Comparison of ENCODE assay signal across 8 cellular contexts in the genomic region with DNA sequence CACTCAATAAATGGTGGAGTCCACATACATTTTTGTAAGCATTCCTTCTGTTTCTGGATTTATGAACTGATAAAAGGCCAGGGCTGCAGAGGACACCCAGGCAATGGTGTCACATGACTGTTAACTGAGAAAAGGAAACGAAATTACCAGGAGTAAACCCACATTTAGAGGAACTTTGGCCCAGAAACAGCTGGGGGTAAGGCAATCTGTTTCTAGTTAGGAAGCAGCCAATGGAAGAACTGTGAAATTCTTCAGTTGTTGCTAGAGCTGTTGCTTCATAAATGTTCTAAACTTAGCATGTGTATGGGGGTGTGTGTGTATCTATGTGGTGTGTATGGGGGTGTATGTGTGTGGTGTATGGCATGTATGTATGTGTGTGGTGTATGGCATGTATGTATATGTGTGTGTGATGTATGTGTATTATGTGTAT. TPM values are rescaled to one million over a fixed set of nuclear protein-coding genes. Genes with fewer than 3 reads are reported as not detected.
DNase-seq lines count a peak whose midpoint lies in the region; ATAC-seq and TF ChIP-seq lines count a peak whose summit lies in the region.

No MANE protein-coding gene starts in this region.

- H3K27me3 ChIP-seq in OCI-LY1 (ENCODE audit: insufficient read depth, low read length), result no peaks in the 10 kb centered on the region
- H3K27me3 ChIP-seq in psoas muscle (ENCODE audit: insufficient read depth in 3 of 3, low read length in 2 of 3), result no peaks in the 10 kb centered on the region
- H3K27me3 ChIP-seq in H9 (ENCODE audit: insufficient read depth, low read length), result no peaks in the 10 kb centered on the region
- H3K27me3 ChIP-seq in PC-3 (ENCODE audit: low read length), result no peaks in the 10 kb centered on the region

- no peak overlapping the region for H2AFZ ChIP-seq in OCI-LY1 (ENCODE audit: low read length)
- no peak overlapping the region for H2AFZ ChIP-seq in H9 (ENCODE audit: low read length)
- no peak overlapping the region for H2AFZ ChIP-seq in PC-3 (ENCODE audit: low read length)

- H3K9ac ChIP-seq in OCI-LY1 (ENCODE audit: low read length) (peak overlapping the region; percentile 66), H9 (ENCODE audit: extremely low read depth, insufficient read length, low read length) (no peak overlapping the region), PC-3 (ENCODE audit: low read length) (no peak overlapping the region)

- intact Hi-C loops in psoas muscle (cut with DNase I), result no loop called here
- intact Hi-C loops in PC-3 (cut with micrococcal nuclease), result no loop called here

- H3K9me3 Mint-ChIP-seq in H9, result 0 out of 5 replicates have a peak, but pooled peaks cover 0 to 2% of the 10 kb centered on the region in 2 experiments

- no peak overlapping the region for H2BK5ac ChIP-seq in H9 (ENCODE audit: insufficient read length, low read length)

- no peak overlapping the region for H3T11ph ChIP-seq in H9 (ENCODE audit: low read length)

- H3F3A ChIP-seq in OCI-LY1 (ENCODE audit: insufficient read depth, low read length), result peaks cover 9% of the 10 kb centered on the region; the same call in 1 of the 2 replicates
- no peaks in the 10 kb centered on the region for H3F3A ChIP-seq in PC-3 (ENCODE audit: low read length, unreplicated experiment)

- H3K23me2 ChIP-seq in H9 (ENCODE audit: insufficient read length, low read depth, low read length, poor library complexity, severe bottlenecking), result no peaks in the 10 kb centered on the region

- no peaks in the 10 kb centered on the region for H4K20me1 ChIP-seq in OCI-LY1 (ENCODE audit: insufficient read depth, low read length)
- no peaks in the 10 kb centered on the region for H4K20me1 ChIP-seq in H9 (ENCODE audit: control insufficient read depth, insufficient read depth, insufficient read length)
- H4K20me1 ChIP-seq in PC-3 (ENCODE audit: low read length), result no peaks in the 10 kb centered on the region

- BruUV-seq in PC-3 (replicated peaks; lab: Mats Ljungman, UMichigan), result no TSS peak

- H2BK15ac ChIP-seq in H9 (ENCODE audit: low read depth, low read length), result no peak overlapping the region

- H3K23ac ChIP-seq in H9 (ENCODE audit: insufficient read length, low read depth, low read length), result no peak overlapping the region

- no peaks in the 10 kb centered on the region for H3K79me1 ChIP-seq in H9 (ENCODE audit: insufficient read depth, low read depth, low read length, poor library complexity, severe bottlenecking)

- no peak overlapping the region for H4K8ac ChIP-seq in H9 (replicated peaks; ENCODE audit: insufficient read length, low read depth, low read length)

- H2BK20ac ChIP-seq in H9 (ENCODE audit: low read depth, low read length, poor library complexity, severe bottlenecking), result no peak overlapping the region

- peak overlapping the region; percentile 7 for H3K4me3 ChIP-seq in OCI-LY1 (ENCODE audit: low read depth, low read length, poor library complexity, severe bottlenecking)
- no peak overlapping the region for H3K4me3 ChIP-seq in psoas muscle
- H3K4me3 ChIP-seq in PC-3 (ENCODE audit: low read length), result no peak overlapping the region

- WGBS in psoas muscle, 3 donors, result 4 to 20% (median 12%) methylated on average over 1 of the region's 1 CpG
- no CpG with 5 or more reads among the region's 1 CpG for WGBS in H9 (ENCODE audit: extremely low coverage, insufficient read length, low lambda C conversion rate)

- ATAC-seq in psoas muscle (peak; percentile 48 to 83 (median 74)), GM19463 (IDR thresholded peaks at IDR 0.05; ENCODE audit: unreplicated experiment) (no peak), PC-3 (no peak)

- H3K4me3 Mint-ChIP-seq in H9, result no peak overlapping the region; a peak in 1 of 5 replicates

- peaks cover 4 to 11% of the 10 kb centered on the region in 2 experiments for H3K4me1 Mint-ChIP-seq in H9

- H3K27ac Mint-ChIP-seq in H9, result no peak overlapping the region

- no peak for TF ChIP-seq POLR2A in erythroblast (IDR thresholded peaks at IDR 0.05; ENCODE audit: low read length)

- no peak overlapping the region for H3K14ac ChIP-seq in H9 (ENCODE audit: insufficient read depth, low read length)

- POLR2A ChIA-PET in PC-3 (lab: Charles Lee; ENCODE audit: unreplicated experiment), result no interaction called here

- H3K4me2 ChIP-seq in OCI-LY1 (ENCODE audit: low read length) (peak overlapping the region; percentile 66), H9 (ENCODE audit: insufficient read depth, insufficient read length, low read length) (no peak overlapping the region), PC-3 (ENCODE audit: low read length) (no peak overlapping the region)

- H3K27me3 Mint-ChIP-seq in H9 (ENCODE audit: low read depth), result peaks cover 2% of the 10 kb centered on the region; the same call in 1 of the 2 replicates

- no peak overlapping the region for H2BK12ac ChIP-seq in H9 (ENCODE audit: insufficient read length, low read depth, low read length)

- no peak for TF ChIP-seq CTCF in OCI-LY1 (IDR thresholded peaks at IDR 0.05; ENCODE audit: low read length)
- TF ChIP-seq CTCF in psoas muscle (IDR thresholded peaks at IDR 0.05), result no peak
- no peak for TF ChIP-seq CTCF in H9 (conservative IDR thresholded peaks at IDR 0.05)
- TF ChIP-seq CTCF in PC-3 (conservative IDR thresholded peaks at IDR 0.05; ENCODE audit: low read depth, low read length), result no peak

- H3K9me3 ChIP-seq in OCI-LY1 (ENCODE audit: low read length) (no peaks in the 10 kb centered on the region), psoas muscle (no peaks in the 10 kb centered on the region), H9 (ENCODE audit: control insufficient read depth, low read depth, low read length) (no peaks in the 10 kb centered on the region), PC-3 (ENCODE audit: low read length) (no peaks in the 10 kb centered on the region)

- H3K27ac ChIP-seq in OCI-LY1 (ENCODE audit: low read depth, low read length, poor library complexity, severe bottlenecking) (peak overlapping the region; percentile 99), psoas muscle (peak overlapping the region; percentile 42), H9 (ENCODE audit: insufficient read length, low read depth, low read length) (no peak overlapping the region), PC-3 (ENCODE audit: low read length) (no peak overlapping the region)

- no peak overlapping the region for H3K4ac ChIP-seq in H9 (ENCODE audit: low read depth, low read length)

- H3K79me2 ChIP-seq in OCI-LY1 (ENCODE audit: insufficient read depth, low read length) (no peaks in the 10 kb centered on the region), H9 (ENCODE audit: insufficient read depth, low read length) (no peaks in the 10 kb centered on the region), PC-3 (ENCODE audit: low read length) (no peaks in the 10 kb centered on the region)

- no peak overlapping the region for H3K56ac ChIP-seq in H9 (ENCODE audit: insufficient read length, low read depth, low read length)

- DNase-seq in EL (peak; percentile 67), erythroblast (lab: John Stamatoyannopoulos, UW) (peak; percentile 42 to 47), psoas muscle (no peak), NCI-H2227 (lab: John Stamatoyannopoulos, UW; ENCODE audit: unreplicated experiment) (no peak), H9 (no peak), PC-3 (no peak)

- H3K4me1 ChIP-seq in OCI-LY1 (ENCODE audit: insufficient read depth, low read length, severe bottlenecking), result peaks cover 75% of the 10 kb centered on the region
- H3K4me1 ChIP-seq in psoas muscle, result peaks cover 14% of the 10 kb centered on the region
- H3K4me1 ChIP-seq in H9 (ENCODE audit: insufficient read depth, low read length), result no peaks in the 10 kb centered on the region
- peaks cover 5% of the 10 kb centered on the region for H3K4me1 ChIP-seq in PC-3 (ENCODE audit: insufficient read depth, low read length)

- H3K9me2 ChIP-seq in OCI-LY1 (ENCODE audit: low read depth, low read length) (no peaks in the 10 kb centered on the region), PC-3 (replicated peaks; ENCODE audit: low read length) (no peaks in the 10 kb centered on the region)

- CTCF ChIA-PET in PC-3 (lab: Charles Lee), result no interaction called here

- no peak overlapping the region for H2BK120ac ChIP-seq in H9 (ENCODE audit: low read depth, low read length, poor library complexity, severe bottlenecking)

- H2AK5ac ChIP-seq in H9 (ENCODE audit: insufficient read length, low read length), result no peak overlapping the region

- H4K5ac ChIP-seq in H9 (ENCODE audit: insufficient read length, low read depth, low read length), result no peak overlapping the region

- no peak overlapping the region for H3K18ac ChIP-seq in H9 (ENCODE audit: insufficient read length, low read depth, low read length)

- no peak overlapping the region for H4K91ac ChIP-seq in H9 (ENCODE audit: insufficient read length, low read depth, low read length)

- no peaks in the 10 kb centered on the region for H3K36me3 Mint-ChIP-seq in H9 (ENCODE audit: insufficient read depth in 1 of 3, low read depth in 3 of 3)

- H3K36me3 ChIP-seq in OCI-LY1 (ENCODE audit: insufficient read depth, low read length) (no peaks in the 10 kb centered on the region), psoas muscle (ENCODE audit: insufficient read depth in 1 of 2, low read depth in 1 of 2) (no peaks in the 10 kb centered on the region), PC-3 (ENCODE audit: low read depth, low read length) (no peaks in the 10 kb centered on the region)

RNA-seq across cellular contexts. Expression of gene PDCD4, which starts 11.8 kb away (rescaled TPM):
- total RNA-seq in psoas muscle, result 10 to 100 TPM; 11.3 to 19.7 (median 15.8) TPM
- 10 to 100 TPM in 1 of 3 donors, 1 to 10 TPM in 2; 7.6 to 10.2 (median 8.9) TPM for polyA plus RNA-seq in psoas muscle
- 22.6 and 29.3 TPM in 2 replicates for total RNA-seq in H9 (2021)
- total RNA-seq in PC-3 (2014; rRNA removed), result 19.4 and 24.4 TPM in 2 replicates

RNA-seq across cellular contexts. Expression of gene BBIP1, which starts 59.0 kb away (rescaled TPM):
- total RNA-seq in psoas muscle (10 to 100 TPM; 14.8 to 22.3 (median 15.7) TPM), H9 (2021) (18.8 and 22.3 TPM in 2 replicates), PC-3 (2014; rRNA removed) (12.0 and 19.6 TPM in 2 replicates)
- 10 to 100 TPM; 16.1 to 30.2 (median 19.2) TPM for polyA plus RNA-seq in psoas muscle

RNA-seq across cellular contexts. Expression of gene SHOC2, which starts 59.4 kb away (rescaled TPM):
- total RNA-seq in psoas muscle (10 to 100 TPM; 34.8 to 41.2 (median 37.6) TPM), H9 (2021) (23.5 and 23.7 TPM in 2 replicates), PC-3 (2014; rRNA removed) (11.4 and 14.3 TPM in 2 replicates)
- 10 to 100 TPM; 20.0 to 45.8 (median 22.5) TPM for polyA plus RNA-seq in psoas muscle

Comparison
In these comparisons a context has a peak if more than half of its experiments do, and no peak if none do; other contexts are left out.
1. DNase-seq: peak in EL (single experiment) and erythroblast (2 of 2); none in psoas muscle (0 of 2), NCI-H2227 (single experiment), H9 (single experiment) and PC-3 (single experiment).
2. H3K27ac ChIP-seq: peak in OCI-LY1 (single experiment) and psoas muscle (single experiment); none in H9 (single experiment) and PC-3 (single experiment).
3. ATAC-seq: peak in psoas muscle (4 of 4); none in GM19463 (single experiment) and PC-3 (single experiment).